Comparison of ENCODE assay signal across 15 cellular contexts in the genomic region with DNA sequence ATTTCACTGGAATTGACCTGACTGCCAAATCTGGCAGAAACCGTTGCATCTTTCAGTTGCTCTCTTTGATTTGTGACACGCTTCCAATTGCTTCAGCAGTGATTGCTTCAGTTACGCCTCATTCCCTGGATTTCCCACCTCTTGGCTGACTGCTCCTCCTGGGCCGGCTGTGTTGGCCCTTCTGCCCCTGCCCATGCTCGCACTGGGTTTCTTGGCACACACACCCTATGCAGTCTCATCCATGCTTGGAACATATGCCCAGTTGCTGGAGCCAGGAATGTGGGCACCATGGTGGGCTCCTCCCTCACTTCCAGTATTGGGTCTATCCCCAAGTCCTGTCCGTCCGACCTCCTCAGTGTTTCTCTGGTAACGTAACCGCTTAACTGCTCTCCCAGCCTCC. TPM values are rescaled to one million over a fixed set of nuclear protein-coding genes. Genes with fewer than 3 reads are reported as not detected.
DNase-seq lines count a peak whose midpoint lies in the region; ATAC-seq and TF ChIP-seq lines count a peak whose summit lies in the region.
"Had no signal": no experiment of that assay in that cellular context is flagged by ENCODE, and none has a peak within 500 bp of the region (broad histone marks: within the 10 kb centered on the region; RNA-seq: fewer than 3 reads in every experiment).

No MANE protein-coding gene starts in this region.

- H3K9me3 ChIP-seq in HEK293 (ENCODE audit: control insufficient read depth, insufficient read depth, low read depth, low read length): no peaks in the 10 kb centered on the region
- H3K9me3 ChIP-seq: adrenal gland, thyroid gland had no signal

- H3K27ac ChIP-seq in HEK293 (ENCODE audit: extremely low read depth, low read depth, low read length): no peak overlapping the region
- H3K27ac ChIP-seq: thyroid gland had no signal

- peaks cover 15% of the 10 kb centered on the region for H3K36me3 Mint-ChIP-seq in activated CD4-positive, alpha-beta T cell treated with anti-CD3 and anti-CD28 coated beads for 36 hours (ENCODE audit: low read depth)
- H3K36me3 Mint-ChIP-seq in central memory CD8-positive, alpha-beta T cell (ENCODE audit: insufficient read depth): peaks cover 14% of the 10 kb centered on the region
- peaks cover 8% of the 10 kb centered on the region for H3K36me3 Mint-ChIP-seq in nephron progenitor cell (ENCODE audit: low read depth)

- peaks cover 6% of the 10 kb centered on the region for H3K9me3 Mint-ChIP-seq in activated CD4-positive, alpha-beta T cell treated with anti-CD3 and anti-CD28 coated beads for 36 hours (ENCODE audit: low read depth)
- no peaks in the 10 kb centered on the region for H3K9me3 Mint-ChIP-seq in central memory CD8-positive, alpha-beta T cell
- peaks cover 11% of the 10 kb centered on the region for H3K9me3 Mint-ChIP-seq in nephron progenitor cell

- no peak for ATAC-seq in activated CD4-positive, alpha-beta T cell treated with anti-CD3 and anti-CD28 coated beads for 36 hours
- ATAC-seq in central memory CD8-positive, alpha-beta T cell (replicated peaks; ENCODE audit: extremely low read depth, poor library complexity, severe bottlenecking): no peak
- ATAC-seq in HG03442 (IDR thresholded peaks at IDR 0.05; ENCODE audit: unreplicated experiment) (no peak), HG03175 (IDR thresholded peaks at IDR 0.05; ENCODE audit: unreplicated experiment) (no peak)

- CTCF ChIA-PET in activated CD4-positive, alpha-beta T cell treated with anti-CD3 and anti-CD28 coated beads for 36 hours (lab: Charles Lee): interaction anchor here (0.9 to 1.3 kb wide), 2 partner anchors 88 to 95 kb away, joined by 3 to 4 read pairs; no protein-coding TSS in a partner anchor
- CTCF ChIA-PET in HEK293 (lab: Yijun Ruan, JAX): interaction anchor here (1.1 to 3.0 kb wide), 3 partner anchors 8 to 105 kb away, joined by 3 to 8 read pairs (median 4); no protein-coding TSS in a partner anchor

- no peaks in the 10 kb centered on the region for H3K27me3 Mint-ChIP-seq in activated CD4-positive, alpha-beta T cell treated with anti-CD3 and anti-CD28 coated beads for 36 hours
- H3K27me3 Mint-ChIP-seq in central memory CD8-positive, alpha-beta T cell: no peaks in the 10 kb centered on the region
- peaks cover 15% of the 10 kb centered on the region for H3K27me3 Mint-ChIP-seq in nephron progenitor cell (ENCODE audit: low read depth, poor library complexity)

- no peaks in the 10 kb centered on the region for H3K4me1 ChIP-seq in HEK293 (ENCODE audit: control insufficient read depth, insufficient read depth, low read length)

- intact Hi-C loops in activated CD4-positive, alpha-beta T cell treated with anti-CD3 and anti-CD28 coated beads for 36 hours (cut with DNase I, micrococcal nuclease): loop anchor here (5.0 kb wide), 3 partner anchors 105 to 585 kb away; a partner anchor contains a TSS

- no peak overlapping the region for H3K4me3 ChIP-seq in HEK293 (ENCODE audit: low read depth, low read length)
- H3K4me3 ChIP-seq: adrenal gland, thyroid gland had no signal

- DNase-seq in activated CD4-positive, alpha-beta T cell treated with anti-CD3 and anti-CD28 coated beads for 36 hours: no peak
- no peak for DNase-seq in activated CD4-positive, alpha-beta T cell treated with anti-CD3 and anti-CD28 coated beads, Interleukin-2, amount 50 U/mL, for 1 hour
- DNase-seq in central memory CD8-positive, alpha-beta T cell (ENCODE audit: low spot score in 2 of 2): no peak
- DNase-seq in nephron progenitor cell: no peak
- no peak for DNase-seq in superior temporal gyrus (ENCODE audit: extremely low spot score)
- DNase-seq: cortex of kidney, DMS153, KG1, occipital lobe, T-helper 9 cell, thyroid gland had no signal

- H3K4me1 Mint-ChIP-seq in activated CD4-positive, alpha-beta T cell treated with anti-CD3 and anti-CD28 coated beads for 36 hours: peaks cover 8% of the 10 kb centered on the region
- peaks cover 3% of the 10 kb centered on the region for H3K4me1 Mint-ChIP-seq in central memory CD8-positive, alpha-beta T cell
- H3K4me1 Mint-ChIP-seq in nephron progenitor cell: peaks cover 26% of the 10 kb centered on the region

- peak overlapping the region; percentile 3 for H3K4me3 Mint-ChIP-seq in activated CD4-positive, alpha-beta T cell treated with anti-CD3 and anti-CD28 coated beads for 36 hours
- peak overlapping the region; percentile 74 for H3K4me3 Mint-ChIP-seq in central memory CD8-positive, alpha-beta T cell
- H3K4me3 Mint-ChIP-seq in nephron progenitor cell: peak overlapping the region; percentile 88

- POLR2A ChIA-PET in activated CD4-positive, alpha-beta T cell treated with anti-CD3 and anti-CD28 coated beads for 36 hours (lab: Charles Lee): no interaction called here
- POLR2A ChIA-PET in HEK293 (lab: Yijun Ruan, JAX): no interaction called here

- TF ChIP-seq CTCF in HEK293 (tag by site-specific recombination; IDR thresholded peaks at IDR 0.05): no peak
- no peak for TF ChIP-seq CTCF in nephron progenitor cell (IDR thresholded peaks at IDR 0.05)

- peaks cover 6% of the 10 kb centered on the region in 2 experiments; a peak in 2 of 3 replicates for H3K36me3 ChIP-seq in HEK293 (ENCODE audit: control insufficient read depth in 2 of 2, insufficient read depth in 1 of 2, low read length in 2 of 2)
- H3K36me3 ChIP-seq: adrenal gland, thyroid gland had no signal

- no peak overlapping the region for H3K27ac Mint-ChIP-seq in activated CD4-positive, alpha-beta T cell treated with anti-CD3 and anti-CD28 coated beads for 36 hours
- H3K27ac Mint-ChIP-seq in central memory CD8-positive, alpha-beta T cell (ENCODE audit: low read depth): no peak overlapping the region
- H3K27ac Mint-ChIP-seq in nephron progenitor cell: no peak overlapping the region

TF ChIP-seq in HEK293, 187 proteins besides CTCF, POLR2A, EP300 and RAD21 (continues in another document):
- TF ChIP-seq ZNF777 (tag by site-specific recombination; IDR thresholded peaks at IDR 0.05; ENCODE audit: borderline replicate concordance) (no peak), ZNF350 (tag by site-specific recombination; IDR thresholded peaks at IDR 0.05) (no peak), ZBTB48 (tag by site-specific recombination; IDR thresholded peaks at IDR 0.05) (no peak), ZNF426 (tag by site-specific recombination; IDR thresholded peaks at IDR 0.05) (no peak)
- TF ChIP-seq, protein P1, sequence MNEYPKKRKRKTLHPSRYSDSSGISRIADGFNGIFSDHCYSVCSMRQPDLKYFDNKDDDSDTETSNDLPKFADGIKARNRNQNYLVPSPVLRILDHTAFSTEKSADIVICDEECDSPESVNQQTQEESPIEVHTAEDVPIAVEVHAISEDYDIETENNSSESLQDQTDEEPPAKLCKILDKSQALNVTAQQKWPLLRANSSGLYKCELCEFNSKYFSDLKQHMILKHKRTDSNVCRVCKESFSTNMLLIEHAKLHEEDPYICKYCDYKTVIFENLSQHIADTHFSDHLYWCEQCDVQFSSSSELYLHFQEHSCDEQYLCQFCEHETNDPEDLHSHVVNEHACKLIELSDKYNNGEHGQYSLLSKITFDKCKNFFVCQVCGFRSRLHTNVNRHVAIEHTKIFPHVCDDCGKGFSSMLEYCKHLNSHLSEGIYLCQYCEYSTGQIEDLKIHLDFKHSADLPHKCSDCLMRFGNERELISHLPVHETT (tag by site-specific recombination; IDR thresholded peaks at IDR 0.05): no peak
- TF ChIP-seq, protein P2, sequence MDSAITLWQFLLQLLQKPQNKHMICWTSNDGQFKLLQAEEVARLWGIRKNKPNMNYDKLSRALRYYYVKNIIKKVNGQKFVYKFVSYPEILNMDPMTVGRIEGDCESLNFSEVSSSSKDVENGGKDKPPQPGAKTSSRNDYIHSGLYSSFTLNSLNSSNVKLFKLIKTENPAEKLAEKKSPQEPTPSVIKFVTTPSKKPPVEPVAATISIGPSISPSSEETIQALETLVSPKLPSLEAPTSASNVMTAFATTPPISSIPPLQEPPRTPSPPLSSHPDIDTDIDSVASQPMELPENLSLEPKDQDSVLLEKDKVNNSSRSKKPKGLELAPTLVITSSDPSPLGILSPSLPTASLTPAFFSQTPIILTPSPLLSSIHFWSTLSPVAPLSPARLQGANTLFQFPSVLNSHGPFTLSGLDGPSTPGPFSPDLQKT (IDR thresholded peaks at IDR 0.05; ENCODE audit: borderline replicate concordance, low read depth, low read length): no peak
- TF ChIP-seq, protein P3, sequence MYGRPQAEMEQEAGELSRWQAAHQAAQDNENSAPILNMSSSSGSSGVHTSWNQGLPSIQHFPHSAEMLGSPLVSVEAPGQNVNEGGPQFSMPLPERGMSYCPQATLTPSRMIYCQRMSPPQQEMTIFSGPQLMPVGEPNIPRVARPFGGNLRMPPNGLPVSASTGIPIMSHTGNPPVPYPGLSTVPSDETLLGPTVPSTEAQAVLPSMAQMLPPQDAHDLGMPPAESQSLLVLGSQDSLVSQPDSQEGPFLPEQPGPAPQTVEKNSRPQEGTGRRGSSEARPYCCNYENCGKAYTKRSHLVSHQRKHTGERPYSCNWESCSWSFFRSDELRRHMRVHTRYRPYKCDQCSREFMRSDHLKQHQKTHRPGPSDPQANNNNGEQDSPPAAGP (tag by site-specific recombination; IDR thresholded peaks at IDR 0.05): peak; percentile 42; the same call in 1 of the 2 replicates
- TF ChIP-seq, protein P4, sequence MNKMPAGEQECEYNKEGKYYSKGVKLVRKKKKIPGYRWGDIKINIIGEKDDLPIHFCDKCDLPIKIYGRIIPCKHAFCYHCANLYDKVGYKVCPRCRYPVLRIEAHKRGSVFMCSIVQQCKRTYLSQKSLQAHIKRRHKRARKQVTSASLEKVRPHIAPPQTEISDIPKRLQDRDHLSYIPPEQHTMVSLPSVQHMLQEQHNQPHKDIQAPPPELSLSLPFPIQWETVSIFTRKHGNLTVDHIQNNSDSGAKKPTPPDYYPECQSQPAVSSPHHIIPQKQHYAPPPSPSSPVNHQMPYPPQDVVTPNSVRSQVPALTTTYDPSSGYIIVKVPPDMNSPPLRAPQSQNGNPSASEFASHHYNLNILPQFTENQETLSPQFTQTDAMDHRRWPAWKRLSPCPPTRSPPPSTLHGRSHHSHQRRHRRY (tag by site-specific recombination; IDR thresholded peaks at IDR 0.05): no peak

RNA-seq across cellular contexts. Expression of a gene that starts 2.2 kb away (rescaled TPM):
- total RNA-seq in activated CD4-positive, alpha-beta T cell treated with anti-CD3 and anti-CD28 coated beads for 36 hours: 10 to 100 TPM; 30.7 to 32.9 TPM

RNA-seq across cellular contexts. Expression of a gene that starts 58.5 kb away (rescaled TPM):
- total RNA-seq in activated CD4-positive, alpha-beta T cell treated with anti-CD3 and anti-CD28 coated beads for 36 hours: 1 to 10 TPM; 6.8 to 7.3 TPM

RNA-seq across cellular contexts. Expression of a gene that starts 58.8 kb away (rescaled TPM):
- total RNA-seq in activated CD4-positive, alpha-beta T cell treated with anti-CD3 and anti-CD28 coated beads for 36 hours: not detected
- total RNA-seq: occipital lobe, thyroid gland had no signal

Comparison
In these comparisons a context has a peak if more than half of its experiments do, and no peak if none do; other contexts are left out.
1. H3K4me3 Mint-ChIP-seq: peak in every context shown above with its lines; median percentile 88 in nephron progenitor cell; 74 in central memory CD8-positive, alpha-beta T cell; 3 in activated CD4-positive, alpha-beta T cell treated with anti-CD3 and anti-CD28 coated beads for 36 hours.